In the genomic region with DNA sequence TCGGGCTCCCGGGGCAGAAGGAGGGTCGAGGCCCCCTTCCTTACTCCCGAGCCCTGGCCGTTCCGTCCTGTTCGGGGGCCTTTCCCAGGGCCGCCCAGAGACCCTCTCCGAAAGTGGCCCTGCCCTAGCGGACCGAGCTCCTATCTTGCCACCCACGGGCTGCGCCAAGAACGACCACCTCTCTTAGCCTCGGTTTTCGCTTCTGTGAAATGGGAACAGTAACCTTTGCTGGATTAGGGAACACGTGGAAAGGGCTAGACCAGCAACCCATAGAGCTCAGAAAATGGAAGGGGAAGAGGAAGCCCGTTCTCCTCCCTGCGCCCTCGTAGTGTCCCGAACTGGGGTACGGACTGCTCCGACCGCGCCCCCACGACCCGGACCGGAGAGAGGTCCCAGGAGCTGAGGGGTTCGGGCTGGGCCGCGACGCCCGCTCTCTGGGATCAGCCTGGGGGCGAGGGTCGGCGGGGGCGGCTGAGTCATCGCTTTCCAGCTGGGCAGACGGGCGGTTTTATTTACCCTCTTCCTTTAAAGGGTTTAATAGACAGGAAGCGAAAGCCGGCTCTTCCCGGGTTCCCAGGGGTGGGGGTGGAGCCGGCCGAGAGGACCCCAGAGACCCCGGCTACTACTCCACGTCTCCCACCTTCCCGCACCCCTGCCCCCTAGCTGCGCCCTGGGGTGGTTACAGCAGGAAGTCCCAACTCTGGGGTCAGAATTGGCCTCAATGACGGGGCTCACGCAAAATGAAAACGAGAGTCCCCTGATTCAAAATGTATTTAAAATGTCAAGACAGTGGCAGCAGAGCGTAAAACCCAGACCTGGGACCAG, we compare ENCODE assay signal across 8 cellular contexts. TPM values are rescaled to one million over a fixed set of nuclear protein-coding genes. Genes with fewer than 3 reads are reported as not detected.
DNase-seq lines count a peak whose midpoint lies in the region; ATAC-seq and TF ChIP-seq lines count a peak whose summit lies in the region.

No MANE protein-coding gene starts in this region.

- intact Hi-C loops in uterus (cut with DNase I; ENCODE audit: low total_unique reads) = no loop called here

- peak; percentile 36 for ATAC-seq in HG03460 (IDR thresholded peaks at IDR 0.05; ENCODE audit: unreplicated experiment)

- no peaks in the 10 kb centered on the region for H3K9me3 ChIP-seq in endocrine pancreas (ENCODE audit: control insufficient read depth, low read length)
- H3K9me3 ChIP-seq in muscle layer of colon (ENCODE audit: low read length) = no peaks in the 10 kb centered on the region
- H3K9me3 ChIP-seq in uterus = no peaks in the 10 kb centered on the region

- TF ChIP-seq CTCF in uterus (IDR thresholded peaks at IDR 0.05) = peak in 2 of 4 experiments; percentile 3 to 17

- DNase-seq in activated CD4-positive, alpha-beta T cell treated with anti-CD3 and anti-CD28 coated beads for 4 hours = peak; percentile 39 to 49
- DNase-seq in activated CD4-positive, alpha-beta T cell treated with anti-CD3 and anti-CD28 coated beads for 1 hour = no peak
- DNase-seq in T-helper 2 cell (peak in 3 of 5 experiments; percentile 12 to 43 (median 15)), uterus (no peak), NCI-H446 (lab: John Stamatoyannopoulos, UW) (no peak)

- H3K36me3 ChIP-seq in endocrine pancreas (ENCODE audit: control insufficient read depth, insufficient read depth, low read length) = no peaks in the 10 kb centered on the region
- H3K36me3 ChIP-seq in muscle layer of colon (ENCODE audit: insufficient read depth, low read length) = no peaks in the 10 kb centered on the region
- H3K36me3 ChIP-seq in uterus = no peaks in the 10 kb centered on the region

- TF ChIP-seq POLR2A in uterus (IDR thresholded peaks at IDR 0.05) = no peak

- no peaks in the 10 kb centered on the region for H3K4me1 ChIP-seq in endocrine pancreas (ENCODE audit: control insufficient read depth, insufficient read depth, low read length)
- peaks cover 10% of the 10 kb centered on the region for H3K4me1 ChIP-seq in muscle layer of colon (ENCODE audit: insufficient read depth, low read length)
- peaks cover 0 to 18% of the 10 kb centered on the region in 2 donors for H3K4me1 ChIP-seq in uterus

- H3K9ac ChIP-seq in endocrine pancreas (ENCODE audit: control insufficient read depth, insufficient read depth, low read length) = peak overlapping the region; percentile 81
- no peak overlapping the region for H3K9ac ChIP-seq in muscle layer of colon (ENCODE audit: low read length)

- H3K4me3 ChIP-seq in endocrine pancreas (ENCODE audit: control insufficient read depth, insufficient read depth, low read length) (peak overlapping the region; percentile 40), muscle layer of colon (ENCODE audit: low read depth in 1 of 2, low read length in 2 of 2) (peak overlapping the region; percentile 9 to 56), uterus (peak overlapping the region; percentile 34 to 38)

- H3K27ac ChIP-seq in muscle layer of colon (ENCODE audit: low read depth, low read length) (no peak overlapping the region), uterus (peak overlapping the region; percentile 22 to 45)

- H3K27me3 ChIP-seq in endocrine pancreas (ENCODE audit: control insufficient read depth, insufficient read depth, low read length) (peaks cover 2% of the 10 kb centered on the region), muscle layer of colon (ENCODE audit: control insufficient read depth in 1 of 2, insufficient read depth in 2 of 2, low read length in 2 of 2) (peaks cover 18 to 42% of the 10 kb centered on the region in 2 donors), uterus (no peaks in the 10 kb centered on the region)

RNA-seq across cellular contexts. Expression of gene PHLDA2, which starts 0.9 kb away (rescaled TPM):
- total RNA-seq in uterus = 1 to 10 TPM in 1 of 4 donors, not detected in 3; 5.2 TPM

RNA-seq across cellular contexts. Expression of gene CDKN1C, which starts 44.5 kb away (rescaled TPM):
- 100 to 1,000 TPM in 1 of 4 donors, 10 to 100 TPM in 3; 42.0 to 213 (median 71.7) TPM for total RNA-seq in uterus

Comparison
In these comparisons a context has a peak if more than half of its experiments do, and no peak if none do; other contexts are left out.
1. DNase-seq: peak in activated CD4-positive, alpha-beta T cell treated with anti-CD3 and anti-CD28 coated beads for 4 hours (2 of 2) and T-helper 2 cell (3 of 5); none in activated CD4-positive, alpha-beta T cell treated with anti-CD3 and anti-CD28 coated beads for 1 hour (single experiment), uterus (0 of 2) and NCI-H446 (0 of 2).
2. Peak in every context shown above with its lines, with median percentiles within 50 percentile points of each other: H3K4me3 ChIP-seq.